Comparison of ENCODE assay signal across 25 cellular contexts in genomic region chr5:6308683-6309082, GRCh38.
"Had no signal": no experiment of that assay in that cellular context is flagged by ENCODE, and none has a peak within 500 bp of the region (broad histone marks: within the 10 kb centered on the region; RNA-seq: fewer than 3 reads in every experiment).

No MANE protein-coding gene starts in this region.

- H3K27ac ChIP-seq: neural progenitor cell, ovary, parathyroid adenoma, psoas muscle, skin epidermis, stomach, thoracic aorta, thyroid gland, tibial nerve, upper lobe of left lung, uterus had no signal

- H3K27me3 ChIP-seq: ovary, stomach, thyroid gland, tibial nerve, upper lobe of left lung, uterus had no signal

- H3K4me3 ChIP-seq: neural progenitor cell, ovary, psoas muscle, skin epidermis, stomach, thoracic aorta, thyroid gland, tibial nerve, upper lobe of left lung, uterus had no signal

- H3K79me2 ChIP-seq: parathyroid adenoma had no signal

- DNase-seq: naive thymus-derived CD4-positive, alpha-beta T cell; natural killer cell; occipital lobe; ovary; posterior cingulate gyrus; psoas muscle; right cardiac atrium; stimulated activated CD4-positive, alpha-beta T cell treated with anti-CD3 and anti-CD28 coated beads, Interleukin-15, amount 100 ng/mL, for 24 hours; stimulated activated CD4-positive, alpha-beta T cell treated with anti-CD3 and anti-CD28 coated beads, Interleukin-2, amount 100 ng/mL, for 24 hours; stimulated activated CD4-positive, alpha-beta T cell treated with anti-CD3 and anti-CD28 coated beads, Interleukin-2, amount 100 ng/mL, for 48 hours; stimulated activated CD4-positive, alpha-beta T cell treated with anti-CD3 and anti-CD28 coated beads, Interleukin-4, amount 100 ng/mL, for 24 hours; stimulated activated naive B cell treated with anti-CD40 and anti-IgM and Interleukin-4, amounts not matched to agents 10 μg/mL and 1 μg/mL and 100 μg/mL, for 72 hours; stimulated activated naive CD4-positive, alpha-beta T cell treated with Interleukin-2 at 50 U/mL for 16 hours; stomach; thyroid gland; trophoblast cell; upper lobe of left lung; uterus had no signal

- H3K4me1 ChIP-seq: neural progenitor cell, parathyroid adenoma, psoas muscle, stomach, thyroid gland, tibial nerve, upper lobe of left lung, uterus had no signal

- H3K9me3 ChIP-seq: ovary, psoas muscle, stomach, thoracic aorta, thyroid gland, tibial nerve, upper lobe of left lung, uterus had no signal

- H3K4me2 ChIP-seq: neural progenitor cell had no signal

- H3K9ac ChIP-seq: neural progenitor cell, parathyroid adenoma had no signal

- ATAC-seq: naive thymus-derived CD4-positive, alpha-beta T cell; natural killer cell; psoas muscle; right cardiac atrium; sciatic nerve; stimulated activated effector memory CD8-positive, alpha-beta T cell treated with anti-CD3 and anti-CD28 coated beads, Interleukin-12 subunit alpha, Interleukin-12 subunit beta, amount 100 ng/mL, for 72 hours; stimulated activated naive B cell treated with anti-CD40 and anti-IgM and Interleukin-4, amounts not matched to agents 10 μg/mL and 1 μg/mL and 100 μg/mL, for 72 hours had no signal

- H3K36me3 ChIP-seq: neural progenitor cell, ovary, stomach, thoracic aorta, thyroid gland, tibial nerve, upper lobe of left lung, uterus had no signal

- H2AFZ ChIP-seq: neural progenitor cell, parathyroid adenoma had no signal
